ENCODE assay signal across 13 cellular contexts in the genomic region with DNA sequence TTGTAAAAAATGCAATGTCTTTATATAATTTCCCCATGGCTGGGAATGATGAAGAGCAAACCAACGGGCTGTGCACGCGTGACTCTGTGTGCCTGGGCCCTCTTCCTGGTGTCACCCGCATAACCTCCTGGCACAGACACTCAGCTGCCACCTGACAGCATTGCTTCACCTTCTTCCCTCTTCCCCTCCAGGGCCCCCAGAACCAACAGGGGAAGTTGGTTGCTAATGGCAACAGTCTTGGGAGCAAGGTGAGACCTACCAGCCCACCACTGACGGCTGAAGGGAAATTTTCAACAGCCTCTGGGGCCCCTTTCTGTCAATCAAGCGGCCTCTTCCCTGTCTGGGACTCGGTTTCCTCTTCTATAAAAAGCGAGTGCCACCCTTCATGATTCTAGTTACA. TPM values are rescaled to one million over a fixed set of nuclear protein-coding genes. Genes with fewer than 3 reads are reported as not detected.
A peak's percentile ranks its signal among the peaks of the same experiment; 100 is the strongest.
DNase-seq lines count a peak whose midpoint lies in the region; ATAC-seq, FAIRE-seq and TF ChIP-seq lines count a peak whose summit lies in the region.
"Had no signal": no experiment of that assay in that cellular context is flagged by ENCODE, and none has a peak within 500 bp of the region (broad histone marks: within the 10 kb centered on the region; RNA-seq: fewer than 3 reads in every experiment).

No MANE protein-coding gene starts in this region.

- H4K20me1 ChIP-seq in OCI-LY7 (ENCODE audit: insufficient read depth, low read length): no peaks in the 10 kb centered on the region

- no peaks in the 10 kb centered on the region for H3K9me2 ChIP-seq in OCI-LY7 (ENCODE audit: insufficient read depth, low read length)

- no peak for ATAC-seq in HG03175 (IDR thresholded peaks at IDR 0.05; ENCODE audit: unreplicated experiment)
- ATAC-seq: lower lobe of right lung had no signal

- POLR2A ChIA-PET in OCI-LY7 (lab: Charles Lee): no interaction called here

- no peak for TF ChIP-seq CTCF in OCI-LY7 (conservative IDR thresholded peaks at IDR 0.05; ENCODE audit: low read length)

- BruUV-seq in OCI-LY7 (replicated peaks; lab: Mats Ljungman, UMichigan): no TSS peak

- intact Hi-C loops in OCI-LY7 (cut with micrococcal nuclease; ENCODE audit: unreplicated experiment): no loop called here

- peak overlapping the region; percentile 82 for H3K4me2 ChIP-seq in OCI-LY7 (ENCODE audit: low read length)

- peak; percentile 68 for FAIRE-seq in GM19239 (lab: Jason Lieb, UNC)

- H3K27ac ChIP-seq in OCI-LY7 (ENCODE audit: low read depth, low read length, poor library complexity, severe bottlenecking): peak overlapping the region; percentile 95
- H3K27ac ChIP-seq: lower lobe of right lung, SJCRH30 had no signal

- peaks cover 12% of the 10 kb centered on the region; the same call in 1 of the 2 replicates for H3K36me3 ChIP-seq in OCI-LY7 (ENCODE audit: insufficient read depth, low read length)
- H3K36me3 ChIP-seq: lower lobe of right lung had no signal

- peaks cover 29% of the 10 kb centered on the region; the same call in 1 of the 2 replicates for H3K79me2 ChIP-seq in OCI-LY7 (ENCODE audit: insufficient read depth, low read depth, low read length)

- CTCF ChIA-PET in OCI-LY7 (lab: Charles Lee; ENCODE audit: unreplicated experiment): no interaction called here

- peaks cover 78% of the 10 kb centered on the region for H3K4me1 ChIP-seq in OCI-LY7 (ENCODE audit: insufficient read depth, low read length, poor library complexity, severe bottlenecking)
- H3K4me1 ChIP-seq: SJCRH30 had no signal

- H3K9me3 ChIP-seq in OCI-LY7 (ENCODE audit: low read length): no peaks in the 10 kb centered on the region
- H3K9me3 ChIP-seq: lower lobe of right lung, SJCRH30 had no signal

- H3K4me3 ChIP-seq in OCI-LY7 (ENCODE audit: low read depth, low read length, poor library complexity, severe bottlenecking): peak overlapping the region; percentile 41
- H3K4me3 ChIP-seq: lower lobe of right lung, SJCRH30 had no signal

- H2AFZ ChIP-seq in OCI-LY7 (ENCODE audit: low read length): no peak overlapping the region

- DNase-seq in CD1c-positive myeloid dendritic cell (ENCODE audit: extremely low spot score) (peak; percentile 23), GM19239 (ENCODE audit: insufficient read length, low spot score) (no peak), OCI-LY7 (ENCODE audit: low spot score) (peak; percentile 73), left kidney (ENCODE audit: low read depth, low spot score) (peak; percentile 74), kidney glomerular epithelial cell (lab: John Stamatoyannopoulos, UW) (no peak), NCI-H524 (lab: John Stamatoyannopoulos, UW) (no peak)
- DNase-seq in central memory CD4-positive, alpha-beta T cell: no peak
- DNase-seq: caudate nucleus, lower lobe of right lung, NCI-H1417, NCI-H69, SJCRH30 had no signal

RNA-seq across cellular contexts. Expression of a gene that starts 33.2 kb away (rescaled TPM):
- total RNA-seq in OCI-LY7 (2014; rRNA removed; shearing (Covaris generic)): 11.2 and 16.5 TPM in 2 replicates
- 44.9 and 53.2 TPM in 2 replicates for total RNA-seq in OCI-LY7 (2022)

Comparison
In these comparisons a context has a peak if more than half of its experiments do, and no peak if none do; other contexts are left out.
1. DNase-seq: peak in CD1c-positive myeloid dendritic cell (single experiment), OCI-LY7 (single experiment) and left kidney (single experiment); none in GM19239 (single experiment), kidney glomerular epithelial cell (single experiment), NCI-H524 (0 of 2) and central memory CD4-positive, alpha-beta T cell (single experiment).